Comparison of ENCODE assay signal across 1 cellular context in the genomic region with DNA sequence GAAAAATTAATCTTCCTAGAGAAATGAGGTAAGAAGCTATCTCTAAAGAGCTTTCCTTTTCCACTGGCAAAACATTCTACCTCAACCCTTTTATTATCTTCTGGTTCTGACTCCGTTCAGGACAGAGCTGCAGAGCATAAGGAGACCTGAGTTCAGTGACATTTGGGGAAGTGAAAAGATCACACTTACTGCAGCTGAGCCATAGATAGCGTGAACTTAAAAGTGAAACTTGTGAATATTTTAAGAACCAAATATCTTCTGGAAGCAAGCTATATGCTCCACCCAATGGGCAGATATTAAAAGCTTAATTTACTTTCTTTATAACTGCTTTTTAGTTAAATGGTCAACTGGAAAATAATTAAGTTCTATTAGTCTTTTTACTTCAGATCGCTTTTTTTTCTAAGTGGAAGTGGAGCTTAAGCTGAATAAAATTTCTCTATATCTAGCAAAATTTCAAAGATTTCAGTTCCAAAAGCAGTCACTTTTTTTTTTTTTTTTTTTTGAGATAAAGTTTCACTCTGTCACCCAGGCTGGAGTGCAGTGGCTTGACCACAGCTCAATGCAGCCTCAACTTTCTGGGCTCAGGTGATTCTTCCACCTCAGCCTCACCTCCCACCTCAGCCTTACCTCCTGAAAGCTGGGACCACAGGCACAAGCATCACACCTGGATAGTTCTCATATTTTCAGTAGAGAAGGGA.
TF ChIP-seq lines count a peak whose summit lies in the region.

No MANE protein-coding gene starts in this region.

TF ChIP-seq in HepG2, 621 proteins besides CTCF, POLR2A, EP300 and RAD21:
- TF ChIP-seq, protein P1, sequence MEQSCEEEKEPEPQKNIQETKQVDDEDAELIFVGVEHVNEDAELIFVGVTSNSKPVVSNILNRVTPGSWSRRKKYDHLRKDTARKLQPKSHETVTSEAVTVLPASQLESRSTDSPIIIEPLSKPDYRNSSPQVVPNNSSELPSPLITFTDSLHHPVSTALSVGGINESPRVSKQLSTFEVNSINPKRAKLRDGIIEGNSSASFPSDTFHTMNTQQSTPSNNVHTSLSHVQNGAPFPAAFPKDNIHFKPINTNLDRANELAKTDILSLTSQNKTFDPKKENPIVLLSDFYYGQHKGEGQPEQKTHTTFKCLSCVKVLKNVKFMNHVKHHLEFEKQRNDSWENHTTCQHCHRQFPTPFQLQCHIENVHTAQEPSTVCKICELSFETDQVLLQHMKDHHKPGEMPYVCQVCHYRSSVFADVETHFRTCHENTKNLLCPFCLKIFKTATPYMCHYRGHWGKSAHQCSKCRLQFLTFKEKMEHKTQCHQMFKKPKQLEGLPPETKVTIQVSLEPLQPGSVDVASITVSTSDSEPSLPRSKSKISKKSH (CRISPR knock-in tag; IDR thresholded peaks at IDR 0.05; ENCODE audit: borderline replicate concordance), result no peak
- TF ChIP-seq, protein P2, sequence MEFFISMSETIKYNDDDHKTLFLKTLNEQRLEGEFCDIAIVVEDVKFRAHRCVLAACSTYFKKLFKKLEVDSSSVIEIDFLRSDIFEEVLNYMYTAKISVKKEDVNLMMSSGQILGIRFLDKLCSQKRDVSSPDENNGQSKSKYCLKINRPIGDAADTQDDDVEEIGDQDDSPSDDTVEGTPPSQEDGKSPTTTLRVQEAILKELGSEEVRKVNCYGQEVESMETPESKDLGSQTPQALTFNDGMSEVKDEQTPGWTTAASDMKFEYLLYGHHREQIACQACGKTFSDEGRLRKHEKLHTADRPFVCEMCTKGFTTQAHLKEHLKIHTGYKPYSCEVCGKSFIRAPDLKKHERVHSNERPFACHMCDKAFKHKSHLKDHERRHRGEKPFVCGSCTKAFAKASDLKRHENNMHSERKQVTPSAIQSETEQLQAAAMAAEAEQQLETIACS (CRISPR knock-in tag; IDR thresholded peaks at IDR 0.05), result no peak
- TF ChIP-seq, protein P3, sequence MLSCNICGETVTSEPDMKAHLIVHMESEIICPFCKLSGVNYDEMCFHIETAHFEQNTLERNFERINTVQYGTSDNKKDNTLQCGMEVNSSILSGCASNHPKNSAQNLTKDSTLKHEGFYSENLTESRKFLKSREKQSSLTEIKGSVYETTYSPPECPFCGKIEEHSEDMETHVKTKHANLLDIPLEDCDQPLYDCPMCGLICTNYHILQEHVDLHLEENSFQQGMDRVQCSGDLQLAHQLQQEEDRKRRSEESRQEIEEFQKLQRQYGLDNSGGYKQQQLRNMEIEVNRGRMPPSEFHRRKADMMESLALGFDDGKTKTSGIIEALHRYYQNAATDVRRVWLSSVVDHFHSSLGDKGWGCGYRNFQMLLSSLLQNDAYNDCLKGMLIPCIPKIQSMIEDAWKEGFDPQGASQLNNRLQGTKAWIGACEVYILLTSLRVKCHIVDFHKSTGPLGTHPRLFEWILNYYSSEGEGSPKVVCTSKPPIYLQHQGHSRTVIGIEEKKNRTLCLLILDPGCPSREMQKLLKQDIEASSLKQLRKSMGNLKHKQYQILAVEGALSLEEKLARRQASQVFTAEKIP (CRISPR knock-in tag; IDR thresholded peaks at IDR 0.05; ENCODE audit: borderline replicate concordance), result no peak
- TF ChIP-seq KDM6A (CRISPR knock-in tag; IDR thresholded peaks at IDR 0.05; ENCODE audit: low read depth) (no peak), RBM39 (IDR thresholded peaks at IDR 0.05; ENCODE audit: low read depth, low read length, poor library complexity, severe bottlenecking) (no peak), ZNF124 (CRISPR knock-in tag; IDR thresholded peaks at IDR 0.05) (no peak), ZNF577 (CRISPR knock-in tag; IDR thresholded peaks at IDR 0.05; ENCODE audit: borderline replicate concordance, low read depth) (no peak), ZFAT (CRISPR knock-in tag; conservative IDR thresholded peaks at IDR 0.05) (no peak), HDAC2 (CRISPR knock-in tag; IDR thresholded peaks at IDR 0.05) (no peak), ZSCAN12 (CRISPR knock-in tag; IDR thresholded peaks at IDR 0.05) (no peak)
- TF ChIP-seq, protein P4, sequence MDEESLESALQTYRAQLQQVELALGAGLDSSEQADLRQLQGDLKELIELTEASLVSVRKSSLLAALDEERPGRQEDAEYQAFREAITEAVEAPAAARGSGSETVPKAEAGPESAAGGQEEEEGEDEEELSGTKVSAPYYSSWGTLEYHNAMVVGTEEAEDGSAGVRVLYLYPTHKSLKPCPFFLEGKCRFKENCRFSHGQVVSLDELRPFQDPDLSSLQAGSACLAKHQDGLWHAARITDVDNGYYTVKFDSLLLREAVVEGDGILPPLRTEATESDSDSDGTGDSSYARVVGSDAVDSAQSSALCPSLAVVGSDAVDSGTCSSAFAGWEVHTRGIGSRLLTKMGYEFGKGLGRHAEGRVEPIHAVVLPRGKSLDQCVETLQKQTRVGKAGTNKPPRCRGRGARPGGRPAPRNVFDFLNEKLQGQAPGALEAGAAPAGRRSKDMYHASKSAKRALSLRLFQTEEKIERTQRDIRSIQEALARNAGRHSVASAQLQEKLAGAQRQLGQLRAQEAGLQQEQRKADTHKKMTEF (CRISPR knock-in tag; IDR thresholded peaks at IDR 0.05), result no peak
- TF ChIP-seq, protein P5, sequence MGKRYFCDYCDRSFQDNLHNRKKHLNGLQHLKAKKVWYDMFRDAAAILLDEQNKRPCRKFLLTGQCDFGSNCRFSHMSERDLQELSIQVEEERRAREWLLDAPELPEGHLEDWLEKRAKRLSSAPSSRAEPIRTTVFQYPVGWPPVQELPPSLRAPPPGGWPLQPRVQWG (CRISPR knock-in tag; IDR thresholded peaks at IDR 0.05; ENCODE audit: borderline replicate concordance, low read depth), result no peak
- TF ChIP-seq, protein P6, sequence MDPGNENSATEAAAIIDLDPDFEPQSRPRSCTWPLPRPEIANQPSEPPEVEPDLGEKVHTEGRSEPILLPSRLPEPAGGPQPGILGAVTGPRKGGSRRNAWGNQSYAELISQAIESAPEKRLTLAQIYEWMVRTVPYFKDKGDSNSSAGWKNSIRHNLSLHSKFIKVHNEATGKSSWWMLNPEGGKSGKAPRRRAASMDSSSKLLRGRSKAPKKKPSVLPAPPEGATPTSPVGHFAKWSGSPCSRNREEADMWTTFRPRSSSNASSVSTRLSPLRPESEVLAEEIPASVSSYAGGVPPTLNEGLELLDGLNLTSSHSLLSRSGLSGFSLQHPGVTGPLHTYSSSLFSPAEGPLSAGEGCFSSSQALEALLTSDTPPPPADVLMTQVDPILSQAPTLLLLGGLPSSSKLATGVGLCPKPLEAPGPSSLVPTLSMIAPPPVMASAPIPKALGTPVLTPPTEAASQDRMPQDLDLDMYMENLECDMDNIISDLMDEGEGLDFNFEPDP (CRISPR knock-in tag; conservative IDR thresholded peaks at IDR 0.05), result no peak
- TF ChIP-seq, protein P7, sequence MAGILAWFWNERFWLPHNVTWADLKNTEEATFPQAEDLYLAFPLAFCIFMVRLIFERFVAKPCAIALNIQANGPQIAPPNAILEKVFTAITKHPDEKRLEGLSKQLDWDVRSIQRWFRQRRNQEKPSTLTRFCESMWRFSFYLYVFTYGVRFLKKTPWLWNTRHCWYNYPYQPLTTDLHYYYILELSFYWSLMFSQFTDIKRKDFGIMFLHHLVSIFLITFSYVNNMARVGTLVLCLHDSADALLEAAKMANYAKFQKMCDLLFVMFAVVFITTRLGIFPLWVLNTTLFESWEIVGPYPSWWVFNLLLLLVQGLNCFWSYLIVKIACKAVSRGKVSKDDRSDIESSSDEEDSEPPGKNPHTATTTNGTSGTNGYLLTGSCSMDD (CRISPR knock-in tag; IDR thresholded peaks at IDR 0.05), result no peak
- TF ChIP-seq, protein P8, sequence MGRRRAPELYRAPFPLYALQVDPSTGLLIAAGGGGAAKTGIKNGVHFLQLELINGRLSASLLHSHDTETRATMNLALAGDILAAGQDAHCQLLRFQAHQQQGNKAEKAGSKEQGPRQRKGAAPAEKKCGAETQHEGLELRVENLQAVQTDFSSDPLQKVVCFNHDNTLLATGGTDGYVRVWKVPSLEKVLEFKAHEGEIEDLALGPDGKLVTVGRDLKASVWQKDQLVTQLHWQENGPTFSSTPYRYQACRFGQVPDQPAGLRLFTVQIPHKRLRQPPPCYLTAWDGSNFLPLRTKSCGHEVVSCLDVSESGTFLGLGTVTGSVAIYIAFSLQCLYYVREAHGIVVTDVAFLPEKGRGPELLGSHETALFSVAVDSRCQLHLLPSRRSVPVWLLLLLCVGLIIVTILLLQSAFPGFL (CRISPR knock-in tag; IDR thresholded peaks at IDR 0.05), result no peak
